In the genomic region with DNA sequence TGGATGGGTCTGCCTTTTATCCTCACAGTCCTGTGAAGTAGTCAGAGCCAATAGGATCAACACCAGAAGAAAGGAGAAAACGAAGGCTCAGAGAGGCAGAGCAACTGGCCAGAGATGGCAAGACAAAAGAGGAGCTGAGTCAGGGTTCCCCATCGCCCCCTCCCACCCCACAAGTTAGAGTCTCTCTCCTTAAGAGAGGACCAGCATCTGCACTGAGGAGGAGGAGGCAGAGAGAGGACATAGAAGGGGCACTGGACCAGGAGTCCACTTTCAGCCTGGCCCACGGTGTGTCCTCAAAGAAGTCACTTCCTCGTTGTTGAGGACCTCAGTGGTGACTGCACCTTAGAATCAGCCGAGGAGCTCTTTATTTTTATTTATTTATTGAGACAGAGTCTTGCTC, we compare ENCODE assay signal across 24 cellular contexts. TPM values are rescaled to one million over a fixed set of nuclear protein-coding genes. Genes with fewer than 3 reads are reported as not detected.
DNase-seq lines count a peak whose midpoint lies in the region; ATAC-seq and TF ChIP-seq lines count a peak whose summit lies in the region.
"Had no signal": no experiment of that assay in that cellular context is flagged by ENCODE, and none has a peak within 500 bp of the region (broad histone marks: within the 10 kb centered on the region; RNA-seq: fewer than 3 reads in every experiment).

No MANE protein-coding gene starts in this region.

- peak overlapping the region; percentile 88 for H3K27ac Mint-ChIP-seq in activated naive CD4-positive, alpha-beta T cell treated with anti-CD3 and anti-CD28 coated beads, Interleukin-2, amount 50 U/mL, for 72 hours
- peak overlapping the region; percentile 85 for H3K27ac Mint-ChIP-seq in activated CD8-positive, alpha-beta T cell treated with anti-CD3 and anti-CD28 coated beads for 36 hours
- H3K27ac Mint-ChIP-seq in mesothelial cell of epicardium, result no peak overlapping the region

- TF ChIP-seq CTCF in activated CD8-positive, alpha-beta T cell treated with anti-CD3 and anti-CD28 coated beads for 36 hours (IDR thresholded peaks at IDR 0.05), result no peak
- no peak for TF ChIP-seq CTCF in upper lobe of right lung (IDR thresholded peaks at IDR 0.05)
- TF ChIP-seq CTCF in mesothelial cell of epicardium (IDR thresholded peaks at IDR 0.05; ENCODE audit: unreplicated experiment), result no peak

- CTCF ChIA-PET in activated CD8-positive, alpha-beta T cell treated with anti-CD3 and anti-CD28 coated beads for 36 hours (lab: Charles Lee), result interaction anchor here (0.9 to 2.4 kb wide), 4 partner anchors 11 to 257 kb away, joined by 3 to 17 read pairs (median 4); no protein-coding TSS in a partner anchor

- H3K4me3 Mint-ChIP-seq in activated CD8-positive, alpha-beta T cell treated with anti-CD3 and anti-CD28 coated beads for 36 hours, result no peak overlapping the region
- no peak overlapping the region for H3K4me3 Mint-ChIP-seq in mesothelial cell of epicardium
- H3K4me3 Mint-ChIP-seq: immature natural killer cell had no signal

- intact Hi-C loops in activated CD8-positive, alpha-beta T cell treated with anti-CD3 and anti-CD28 coated beads for 36 hours (cut with micrococcal nuclease), result no loop called here
- intact Hi-C loops in upper lobe of right lung (cut with DNase I), result no loop called here

- no peak for ATAC-seq in activated naive CD4-positive, alpha-beta T cell treated with anti-CD3 and anti-CD28 coated beads, Interleukin-2, amount 50 U/mL, for 72 hours
- no peak for ATAC-seq in activated CD8-positive, alpha-beta T cell treated with anti-CD3 and anti-CD28 coated beads for 36 hours
- ATAC-seq in upper lobe of right lung, result no peak
- ATAC-seq: foreskin keratinocyte, GM12878, left lung, SK-N-SH treated with all-trans-retinoic acid at 6 μM for 48 hours had no signal

- no peaks in the 10 kb centered on the region for H3K27me3 Mint-ChIP-seq in activated CD8-positive, alpha-beta T cell treated with anti-CD3 and anti-CD28 coated beads for 36 hours
- no peaks in the 10 kb centered on the region for H3K27me3 Mint-ChIP-seq in mesothelial cell of epicardium (ENCODE audit: low read depth)

- no peaks in the 10 kb centered on the region for H3K27me3 ChIP-seq in effector memory CD4-positive, alpha-beta T cell (replicated peaks; ENCODE audit: control insufficient read depth, insufficient read depth, low read length, poor library complexity, severe bottlenecking)
- H3K27me3 ChIP-seq in upper lobe of right lung, result no peaks in the 10 kb centered on the region
- H3K27me3 ChIP-seq: hepatocyte, left lung had no signal

- no peak for DNase-seq in activated naive CD4-positive, alpha-beta T cell treated with anti-CD3 and anti-CD28 coated beads, Interleukin-2, amount 50 U/mL, for 72 hours (ENCODE audit: low spot score in 2 of 2)
- no peak for DNase-seq in activated naive CD4-positive, alpha-beta T cell treated with Interleukin-2 at 50 U/mL for 16 hours
- DNase-seq in activated CD8-positive, alpha-beta T cell treated with anti-CD3 and anti-CD28 coated beads for 36 hours, result no peak
- no peak for DNase-seq in effector memory CD4-positive, alpha-beta T cell
- DNase-seq in upper lobe of right lung (peak; percentile 22), AG08396 (ENCODE audit: low spot score) (no peak), mesothelial cell of epicardium (ENCODE audit: low spot score in 2 of 2, unreplicated experiment in 2 of 2) (no peak)
- DNase-seq: activated CD4-positive, CD25-positive, alpha-beta regulatory T cell; DMS79 treated with DMSO at 0.1 percent for 48 hours; effector CD4-positive, alpha-beta T cell; foreskin keratinocyte; immature natural killer cell; KBM-7; left lung; midbrain; NCI-H1694; NCI-H2171; NCI-H524 treated with DMSO at 0.1 percent for 48 hours; RPMI8226 had no signal

- H3K36me3 Mint-ChIP-seq in activated naive CD4-positive, alpha-beta T cell treated with anti-CD3 and anti-CD28 coated beads, Interleukin-2, amount 50 U/mL, for 72 hours, result peaks cover 4 to 54% of the 10 kb centered on the region in 2 donors
- peaks cover 53% of the 10 kb centered on the region for H3K36me3 Mint-ChIP-seq in activated CD8-positive, alpha-beta T cell treated with anti-CD3 and anti-CD28 coated beads for 36 hours (ENCODE audit: low read depth)
- H3K36me3 Mint-ChIP-seq in mesothelial cell of epicardium, result peaks cover under 1% of the 10 kb centered on the region

- H3K27ac ChIP-seq in effector memory CD4-positive, alpha-beta T cell (ENCODE audit: insufficient read depth, low read length, poor library complexity, severe bottlenecking), result peak overlapping the region; percentile 45
- no peak overlapping the region for H3K27ac ChIP-seq in upper lobe of right lung
- H3K27ac ChIP-seq: foreskin keratinocyte, hepatocyte, left lung, prostate gland, thoracic aorta had no signal

- H3K4me1 ChIP-seq in effector memory CD4-positive, alpha-beta T cell (ENCODE audit: control insufficient read depth, insufficient read depth, low read length, poor library complexity, severe bottlenecking), result peaks cover 72% of the 10 kb centered on the region
- H3K4me1 ChIP-seq in upper lobe of right lung, result no peaks in the 10 kb centered on the region
- H3K4me1 ChIP-seq: foreskin keratinocyte, left lung, prostate gland had no signal

- POLR2A ChIA-PET in activated CD8-positive, alpha-beta T cell treated with anti-CD3 and anti-CD28 coated beads for 36 hours (lab: Charles Lee), result interaction anchor here (0.6 to 1.6 kb wide), 9 partner anchors 10 to 264 kb away, joined by 3 to 10 read pairs (median 4); a partner anchor contains a TSS

- H3K4me1 Mint-ChIP-seq in activated CD8-positive, alpha-beta T cell treated with anti-CD3 and anti-CD28 coated beads for 36 hours (ENCODE audit: low read depth), result peaks cover 88% of the 10 kb centered on the region
- H3K4me1 Mint-ChIP-seq in mesothelial cell of epicardium, result peaks cover 30% of the 10 kb centered on the region

- no peaks in the 10 kb centered on the region for H3K9me3 ChIP-seq in effector memory CD4-positive, alpha-beta T cell (ENCODE audit: control insufficient read depth, low read length)
- no peaks in the 10 kb centered on the region for H3K9me3 ChIP-seq in upper lobe of right lung
- H3K9me3 ChIP-seq: left lung, prostate gland, thoracic aorta had no signal

- no peaks in the 10 kb centered on the region for H3K9me3 Mint-ChIP-seq in activated naive CD4-positive, alpha-beta T cell treated with anti-CD3 and anti-CD28 coated beads, Interleukin-2, amount 50 U/mL, for 72 hours
- no peaks in the 10 kb centered on the region for H3K9me3 Mint-ChIP-seq in activated CD8-positive, alpha-beta T cell treated with anti-CD3 and anti-CD28 coated beads for 36 hours
- H3K9me3 Mint-ChIP-seq in mesothelial cell of epicardium, result peaks cover under 1% of the 10 kb centered on the region
- H3K9me3 Mint-ChIP-seq: immature natural killer cell had no signal

- peaks cover 56% of the 10 kb centered on the region for H3K36me3 ChIP-seq in effector memory CD4-positive, alpha-beta T cell (ENCODE audit: control insufficient read depth, insufficient read depth, low read length)
- no peaks in the 10 kb centered on the region for H3K36me3 ChIP-seq in upper lobe of right lung
- H3K36me3 ChIP-seq: prostate gland, thoracic aorta had no signal

- no peak overlapping the region for H3K4me3 ChIP-seq in effector memory CD4-positive, alpha-beta T cell (ENCODE audit: insufficient read depth, low read depth, low read length, poor library complexity, severe bottlenecking)
- no peak overlapping the region for H3K4me3 ChIP-seq in upper lobe of right lung
- H3K4me3 ChIP-seq: GM12878, hepatocyte, left lung, prostate gland, thoracic aorta had no signal

RNA-seq across cellular contexts. Expression of a gene that starts 11.6 kb away (rescaled TPM):
- total RNA-seq in activated naive CD4-positive, alpha-beta T cell treated with anti-CD3 and anti-CD28 coated beads, Interleukin-2, amount 50 U/mL, for 72 hours, result 100 to 1,000 TPM; 170 to 209 TPM
- 100 to 1,000 TPM; 134 to 135 TPM for total RNA-seq in activated CD8-positive, alpha-beta T cell treated with anti-CD3 and anti-CD28 coated beads for 36 hours
- 187 TPM for total RNA-seq in upper lobe of right lung
- 26.7 to 32.4 TPM (median 28.5 TPM) in 3 replicates for total RNA-seq in mesothelial cell of epicardium
